In the genomic region with DNA sequence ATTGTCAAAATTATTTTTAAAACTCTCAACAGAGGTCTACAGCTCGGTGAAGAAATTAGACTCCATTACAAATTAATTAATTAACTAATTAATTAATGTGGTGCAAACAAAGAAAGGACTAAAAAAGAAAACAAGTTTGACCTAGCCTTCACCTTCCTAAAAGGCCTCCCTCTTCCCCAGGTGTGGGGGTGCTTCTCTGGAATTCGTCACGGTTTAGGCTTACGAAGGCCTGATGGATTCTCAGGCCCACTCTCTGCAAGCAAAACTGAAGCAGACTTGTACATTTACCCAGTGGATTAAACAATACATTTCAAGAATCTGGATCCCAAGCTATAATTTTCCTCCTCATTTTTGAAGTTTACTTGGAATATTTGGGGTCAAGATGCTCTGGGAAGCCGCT, we compare ENCODE assay signal across 25 cellular contexts.
DNase-seq lines count a peak whose midpoint lies in the region; ATAC-seq and TF ChIP-seq lines count a peak whose summit lies in the region.
"Had no signal": no experiment of that assay in that cellular context is flagged by ENCODE, and none has a peak within 500 bp of the region (broad histone marks: within the 10 kb centered on the region; RNA-seq: fewer than 3 reads in every experiment).

No MANE protein-coding gene starts in this region.

- H3K27ac ChIP-seq in cardiac muscle cell (peak overlapping the region; percentile 77), SJCRH30 (peak overlapping the region; percentile 93), mesendoderm (ENCODE audit: low read depth, low read length) (no peak overlapping the region), caudate nucleus (ENCODE audit: low read depth, low read length) (no peak overlapping the region)
- H3K27ac ChIP-seq: 22Rv1, HL-60, PC-9, RWPE1, SK-N-MC had no signal

- no peak overlapping the region for H3K9ac ChIP-seq in mesendoderm (ENCODE audit: low read length)

- H3K4ac ChIP-seq in mesendoderm (ENCODE audit: low read depth, low read length): no peak overlapping the region

- no peak for ATAC-seq in Right ventricle myocardium inferior
- ATAC-seq in GM19395 (IDR thresholded peaks at IDR 0.05; ENCODE audit: unreplicated experiment): no peak

- H3K27me3 ChIP-seq in cardiac muscle cell: no peaks in the 10 kb centered on the region
- no peaks in the 10 kb centered on the region for H3K27me3 ChIP-seq in SJCRH30
- H3K27me3 ChIP-seq in mesendoderm (ENCODE audit: insufficient read depth, low read length, poor library complexity): no peaks in the 10 kb centered on the region

- H4K8ac ChIP-seq in mesendoderm (ENCODE audit: low read depth, low read length): no peak overlapping the region

- no peak overlapping the region for H3K4me3 ChIP-seq in cardiac muscle cell
- no peak overlapping the region for H3K4me3 ChIP-seq in SJCRH30
- H3K4me3 ChIP-seq in mesendoderm (ENCODE audit: low read length): no peak overlapping the region
- H3K4me3 ChIP-seq: PC-9, SK-N-MC had no signal

- peak overlapping the region; percentile 56 for H3K56ac ChIP-seq in mesendoderm (ENCODE audit: low read length)

- WGBS in mesendoderm (ENCODE audit: extremely low coverage, insufficient coverage, low lambda C conversion rate): no CpG with 5 or more reads among the region's 5 CpGs

- H4K5ac ChIP-seq in mesendoderm (ENCODE audit: low read length): no peak overlapping the region

- H3K9me3 ChIP-seq in cardiac muscle cell (ENCODE audit: low read depth) (no peaks in the 10 kb centered on the region), SJCRH30 (replicated peaks) (no peaks in the 10 kb centered on the region)

- no peak overlapping the region for H2BK5ac ChIP-seq in mesendoderm (ENCODE audit: low read length)

- TF ChIP-seq CTCF in cardiac muscle cell (IDR thresholded peaks at IDR 0.05; ENCODE audit: low read depth, low read length) (no peak), GM20000 (IDR thresholded peaks at IDR 0.05; ENCODE audit: extremely low read depth, missing control alignments) (no peak), GM10266 (IDR thresholded peaks at IDR 0.05; ENCODE audit: control insufficient read depth, insufficient read depth, low read depth, missing control alignments) (no peak)

- no peaks in the 10 kb centered on the region for H3K36me3 ChIP-seq in cardiac muscle cell
- H3K36me3 ChIP-seq in SJCRH30: no peaks in the 10 kb centered on the region; the same call in 1 of the 2 replicates
- no peaks in the 10 kb centered on the region for H3K36me3 ChIP-seq in mesendoderm (ENCODE audit: control insufficient read depth, insufficient read depth, low read length)

- intact Hi-C loops in Right ventricle myocardium inferior (cut with DNase I): no loop called here

- H3K18ac ChIP-seq in mesendoderm (ENCODE audit: low read length): peak overlapping the region; percentile 28

- H3K79me2 ChIP-seq in mesendoderm (ENCODE audit: control insufficient read depth, insufficient read depth, low read length): no peaks in the 10 kb centered on the region

- H3K23ac ChIP-seq in mesendoderm (ENCODE audit: low read length): no peak overlapping the region

- no peak overlapping the region for H3K4me2 ChIP-seq in mesendoderm (ENCODE audit: low read length)
- H3K4me2 ChIP-seq: PC-9 had no signal

- peaks cover 7% of the 10 kb centered on the region for H3K79me1 ChIP-seq in mesendoderm (ENCODE audit: low read length)

- H2BK120ac ChIP-seq in mesendoderm (ENCODE audit: low read depth, low read length): no peak overlapping the region

- no peak overlapping the region for H2BK15ac ChIP-seq in mesendoderm (replicated peaks; ENCODE audit: low read depth)

- DNase-seq in cardiac muscle cell (ENCODE audit: low read depth in 1 of 2, low spot score in 1 of 2) (no peak), Right ventricle myocardium inferior (ENCODE audit: missing footprints) (no peak), SJCRH30 (peak; percentile 59 to 79), mesendoderm (no peak), GM20000 (ENCODE audit: low spot score) (no peak), GM10266 (ENCODE audit: extremely low spot score) (no peak), caudate nucleus (lab: John Stamatoyannopoulos, UW) (no peak)
- DNase-seq: CD8-positive, alpha-beta memory T cell; DMS79 treated with DMSO at 0.1 percent for 48 hours; KBM-7; MV-4-11; NCI-H1105; NCI-H1436 treated with DMSO at 0.1 percent for 48 hours; NCI-H1930; NCI-H2107; NCI-H446 treated with DMSO at 0.1 percent for 48 hours; NCI-H526; NCI-H82; PC-9; SHP77 treated with DMSO at 0.1 percent for 48 hours had no signal

- H2AK5ac ChIP-seq in mesendoderm (ENCODE audit: low read length): peak overlapping the region; percentile 58

- peaks cover 25% of the 10 kb centered on the region for H3K4me1 ChIP-seq in cardiac muscle cell (ENCODE audit: low read depth)
- peaks cover 38% of the 10 kb centered on the region for H3K4me1 ChIP-seq in SJCRH30
- H3K4me1 ChIP-seq in mesendoderm (ENCODE audit: control insufficient read depth, low read depth, low read length): peaks cover 6% of the 10 kb centered on the region

Comparison
In these comparisons a context has a peak if more than half of its experiments do, and no peak if none do; other contexts are left out.
1. DNase-seq: peak in SJCRH30 (2 of 2); none in cardiac muscle cell (0 of 2), Right ventricle myocardium inferior (single experiment), mesendoderm (single experiment), GM20000 (single experiment), GM10266 (single experiment) and caudate nucleus (0 of 61).
2. H3K27ac ChIP-seq: peak in cardiac muscle cell (single experiment) and SJCRH30 (single experiment); none in mesendoderm (single experiment) and caudate nucleus (single experiment).